21 cellular contexts compared by ENCODE assay signal in the genomic region with DNA sequence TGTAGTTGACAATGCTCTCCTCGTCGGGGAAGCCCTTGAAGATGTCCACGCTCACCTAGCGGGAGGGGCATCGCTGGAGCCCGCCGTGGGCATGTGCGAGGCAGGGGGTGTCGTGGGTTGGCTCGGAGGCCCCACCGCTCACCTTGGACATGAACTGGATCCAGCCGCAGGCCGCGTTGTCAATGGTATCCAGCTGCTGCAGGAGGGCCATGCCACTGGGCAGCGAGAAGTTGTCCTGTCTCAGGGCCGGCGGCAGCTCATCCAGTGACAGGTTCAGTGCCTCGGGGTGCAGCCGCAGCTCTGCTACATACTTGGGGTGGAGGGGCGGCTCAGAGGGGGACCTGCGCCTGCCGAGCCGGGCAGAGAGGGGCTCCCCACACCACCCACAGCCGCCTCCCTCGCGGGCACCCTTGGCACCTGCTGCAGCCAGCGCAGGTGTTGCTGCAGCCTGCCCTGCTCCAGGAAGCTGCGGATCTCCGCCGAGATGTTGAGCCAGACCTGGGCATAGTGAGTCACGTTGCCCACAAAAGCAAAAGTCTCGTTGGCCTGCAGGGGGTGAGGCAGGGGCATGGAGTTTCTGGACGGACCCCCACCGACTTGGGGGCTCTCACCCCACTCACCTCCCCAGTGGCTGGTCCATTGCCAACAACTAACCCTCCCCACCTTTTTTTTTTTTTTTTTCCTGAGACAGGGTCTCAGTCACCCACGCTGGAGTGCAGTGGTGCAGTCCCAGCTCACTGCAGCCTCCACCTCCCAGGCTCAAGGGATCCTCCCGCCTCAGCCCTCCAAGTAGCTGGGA. TPM values are rescaled to one million over a fixed set of nuclear protein-coding genes. Genes with fewer than 3 reads are reported as not detected.
DNase-seq lines count a peak whose midpoint lies in the region; ATAC-seq and TF ChIP-seq lines count a peak whose summit lies in the region.
"Had no signal": no experiment of that assay in that cellular context is flagged by ENCODE, and none has a peak within 500 bp of the region (broad histone marks: within the 10 kb centered on the region; RNA-seq: fewer than 3 reads in every experiment).

No MANE protein-coding gene starts in this region.

- H3K23ac ChIP-seq in IMR-90 (ENCODE audit: low read depth, low read length) = no peak overlapping the region

- H2BK20ac ChIP-seq in IMR-90 (ENCODE audit: low read depth, low read length) = no peak overlapping the region

- no peak overlapping the region for H4K91ac ChIP-seq in IMR-90 (ENCODE audit: insufficient read depth, low read depth, low read length)

- H3K9ac ChIP-seq in IMR-90 (ENCODE audit: low read depth, low read length) = no peak overlapping the region
- H3K9ac ChIP-seq: BLaER1 treated with 17β-estradiol and CSF1 and Interleukin-3, amounts not matched to agents 10 nM and 100 nM had no signal

- H3K56ac ChIP-seq in IMR-90 (ENCODE audit: extremely low read depth, insufficient read depth, low read length) = no peak overlapping the region

- no peak overlapping the region for H3K4me3 ChIP-seq in IMR-90 (ENCODE audit: insufficient read depth, low read depth, low read length)
- H3K4me3 ChIP-seq: BLaER1 treated with 17β-estradiol and CSF1 and Interleukin-3, amounts not matched to agents 10 nM and 100 nM had no signal

- H3K27ac Mint-ChIP-seq in activated T-helper 1 cell treated with anti-CD3 and anti-CD28 coated beads, Interleukin-12 subunit alpha, Interleukin-12 subunit beta, Interleukin-2, Interleukin-4 antibody, amounts not matched to agents 30 ng/mL and 10 ng/mL and 1 ng/mL, durations not matched to agents 14 hours and 24 hours and 36 hours = peak overlapping the region; percentile 53
- H3K27ac Mint-ChIP-seq in activated CD8-positive, alpha-beta T cell treated with anti-CD3 and anti-CD28 coated beads for 36 hours = no peak overlapping the region
- H3K27ac Mint-ChIP-seq: B cell had no signal

- no peak overlapping the region for H4K8ac ChIP-seq in IMR-90 (ENCODE audit: low read depth in 2 of 2, low read length in 2 of 2)

- no peaks in the 10 kb centered on the region for H3K36me3 Mint-ChIP-seq in activated T-helper 1 cell treated with anti-CD3 and anti-CD28 coated beads, Interleukin-12 subunit alpha, Interleukin-12 subunit beta, Interleukin-2, Interleukin-4 antibody, amounts not matched to agents 30 ng/mL and 10 ng/mL and 1 ng/mL, durations not matched to agents 14 hours and 24 hours and 36 hours (ENCODE audit: low read depth)
- H3K36me3 Mint-ChIP-seq in activated CD8-positive, alpha-beta T cell treated with anti-CD3 and anti-CD28 coated beads for 36 hours (ENCODE audit: low read depth) = no peaks in the 10 kb centered on the region

- H2AFZ ChIP-seq in IMR-90 (replicated peaks; ENCODE audit: low read length, poor library complexity) = peak overlapping the region; percentile 21

- no peaks in the 10 kb centered on the region for H3K9me3 Mint-ChIP-seq in activated T-helper 1 cell treated with anti-CD3 and anti-CD28 coated beads, Interleukin-12 subunit alpha, Interleukin-12 subunit beta, Interleukin-2, Interleukin-4 antibody, amounts not matched to agents 30 ng/mL and 10 ng/mL and 1 ng/mL, durations not matched to agents 14 hours and 24 hours and 36 hours
- H3K9me3 Mint-ChIP-seq in activated CD8-positive, alpha-beta T cell treated with anti-CD3 and anti-CD28 coated beads for 36 hours = no peaks in the 10 kb centered on the region

- H2BK15ac ChIP-seq in IMR-90 (ENCODE audit: low read depth, low read length) = no peak overlapping the region

- no peaks in the 10 kb centered on the region for H3K9me3 ChIP-seq in IMR-90 (ENCODE audit: control insufficient read depth, insufficient read depth, low read length)
- H3K9me3 ChIP-seq: BLaER1 treated with 17β-estradiol and CSF1 and Interleukin-3, amounts not matched to agents 10 nM and 100 nM had no signal

- no peak overlapping the region for H4K5ac ChIP-seq in IMR-90 (ENCODE audit: low read depth, low read length)

- 89% methylated on average over 10 of the region's 36 CpGs; no CpG with 5 or more reads in 1 of the 2 experiments for WGBS in IMR-90 (ENCODE audit: extremely low coverage in 2 of 2, insufficient read length in 1 of 2), 2 experiments

- TF ChIP-seq CTCF in IMR-90 (conservative IDR thresholded peaks at IDR 0.05; ENCODE audit: low read depth, low read length) = no peak
- no peak for TF ChIP-seq CTCF in activated CD8-positive, alpha-beta T cell treated with anti-CD3 and anti-CD28 coated beads for 36 hours (IDR thresholded peaks at IDR 0.05)

- no peak overlapping the region for H3K4ac ChIP-seq in IMR-90 (ENCODE audit: low read depth, low read length)

- no peak overlapping the region for H2AK5ac ChIP-seq in IMR-90 (ENCODE audit: low read depth, low read length)

- in situ Hi-C loops in IMR-90 (cut with MboI; ENCODE audit: low sequenced_read_pairs) = no loop called here

- H3K9me1 ChIP-seq in IMR-90 (ENCODE audit: insufficient read depth, low read length) = no peaks in the 10 kb centered on the region

- dilution Hi-C loops in IMR-90 (cut with HindIII; ENCODE audit: low sequenced_read_pairs, unreplicated experiment) = no loop called here

- H3K18ac ChIP-seq in IMR-90 (ENCODE audit: low read depth, low read length) = no peak overlapping the region

- BruUV-seq in IMR-90 (replicated peaks; lab: Mats Ljungman, UMichigan) = no TSS peak

- H3K14ac ChIP-seq in IMR-90 (replicated peaks; ENCODE audit: low read depth, low read length) = no peak overlapping the region

- no peaks in the 10 kb centered on the region for H3K27me3 ChIP-seq in IMR-90 (ENCODE audit: control insufficient read depth, insufficient read depth, low read length)
- H3K27me3 ChIP-seq: BLaER1 treated with 17β-estradiol and CSF1 and Interleukin-3, amounts not matched to agents 10 nM and 100 nM had no signal

- no peak overlapping the region for H2AK9ac ChIP-seq in IMR-90 (replicated peaks; ENCODE audit: low read depth, low read length, poor library complexity)

- H3K27me3 Mint-ChIP-seq in activated T-helper 1 cell treated with anti-CD3 and anti-CD28 coated beads, Interleukin-12 subunit alpha, Interleukin-12 subunit beta, Interleukin-2, Interleukin-4 antibody, amounts not matched to agents 30 ng/mL and 10 ng/mL and 1 ng/mL, durations not matched to agents 14 hours and 24 hours and 36 hours (ENCODE audit: insufficient read depth) = no peaks in the 10 kb centered on the region
- H3K27me3 Mint-ChIP-seq in activated CD8-positive, alpha-beta T cell treated with anti-CD3 and anti-CD28 coated beads for 36 hours = no peaks in the 10 kb centered on the region
- H3K27me3 Mint-ChIP-seq: B cell; CD4-positive, alpha-beta memory T cell had no signal

- TF ChIP-seq RAD21 in IMR-90 (IDR thresholded peaks at IDR 0.05; ENCODE audit: low read length) = no peak

- H4K20me1 ChIP-seq in IMR-90 (ENCODE audit: insufficient read depth, low read length) = no peaks in the 10 kb centered on the region; the same call in 1 of the 2 replicates

- no peaks in the 10 kb centered on the region for H3K4me1 Mint-ChIP-seq in activated T-helper 1 cell treated with anti-CD3 and anti-CD28 coated beads, Interleukin-12 subunit alpha, Interleukin-12 subunit beta, Interleukin-2, Interleukin-4 antibody, amounts not matched to agents 30 ng/mL and 10 ng/mL and 1 ng/mL, durations not matched to agents 14 hours and 24 hours and 36 hours (ENCODE audit: low read depth)
- no peaks in the 10 kb centered on the region for H3K4me1 Mint-ChIP-seq in activated CD8-positive, alpha-beta T cell treated with anti-CD3 and anti-CD28 coated beads for 36 hours (ENCODE audit: low read depth)
- H3K4me1 Mint-ChIP-seq: B cell had no signal

- ATAC-seq in IMR-90 (ENCODE audit: low read depth) (no peak), esophagus mucosa (peak; percentile 17)
- no peak for ATAC-seq in activated CD8-positive, alpha-beta T cell treated with anti-CD3 and anti-CD28 coated beads for 36 hours

- H2BK5ac ChIP-seq in IMR-90 (ENCODE audit: low read depth, low read length, poor library complexity, severe bottlenecking) = no peak overlapping the region

- H2BK120ac ChIP-seq in IMR-90 (ENCODE audit: low read depth, low read length) = no peak overlapping the region

- CTCF ChIA-PET in IMR-90 (lab: Yijun Ruan, JAX) = no interaction called here
- CTCF ChIA-PET in activated CD8-positive, alpha-beta T cell treated with anti-CD3 and anti-CD28 coated beads for 36 hours (lab: Charles Lee) = interaction anchor here (0.7 to 1.2 kb wide), 2 partner anchors 16 to 49 kb away, joined by 3 to 6 read pairs; no protein-coding TSS in a partner anchor

- H3K4me2 ChIP-seq in IMR-90 (ENCODE audit: low read depth, low read length) = no peak overlapping the region

- intact Hi-C loops in IMR-90 (cut with micrococcal nuclease) = no loop called here
- intact Hi-C loops in activated T-helper 1 cell treated with anti-CD3 and anti-CD28 coated beads, Interleukin-12 subunit alpha, Interleukin-12 subunit beta, Interleukin-2, Interleukin-4 antibody, amounts not matched to agents 30 ng/mL and 10 ng/mL and 1 ng/mL, durations not matched to agents 14 hours and 24 hours and 36 hours (cut with micrococcal nuclease) = no loop called here
- intact Hi-C loops in activated CD8-positive, alpha-beta T cell treated with anti-CD3 and anti-CD28 coated beads for 36 hours (cut with micrococcal nuclease) = no loop called here

- no peak overlapping the region for H3K4me3 Mint-ChIP-seq in activated T-helper 1 cell treated with anti-CD3 and anti-CD28 coated beads, Interleukin-12 subunit alpha, Interleukin-12 subunit beta, Interleukin-2, Interleukin-4 antibody, amounts not matched to agents 30 ng/mL and 10 ng/mL and 1 ng/mL, durations not matched to agents 14 hours and 24 hours and 36 hours
- H3K4me3 Mint-ChIP-seq in activated CD8-positive, alpha-beta T cell treated with anti-CD3 and anti-CD28 coated beads for 36 hours = no peak overlapping the region
- H3K4me3 Mint-ChIP-seq: B cell; CD4-positive, alpha-beta memory T cell had no signal

- DNase-seq in IMR-90 (no peak), occipital lobe (lab: John Stamatoyannopoulos, UW) (no peak), SHP77 treated with DMSO at 0.1 percent for 48 hours (lab: John Stamatoyannopoulos, UW) (no peak), NCI-H146 treated with DMSO at 0.1 percent for 48 hours (lab: John Stamatoyannopoulos, UW; ENCODE audit: unreplicated experiment) (no peak)
- no peak for DNase-seq in activated T-helper 1 cell treated with anti-CD3 and anti-CD28 coated beads, Interleukin-12 subunit alpha, Interleukin-12 subunit beta, Interleukin-2, Interleukin-4 antibody, amounts not matched to agents 30 ng/mL and 10 ng/mL and 1 ng/mL, durations not matched to agents 14 hours and 24 hours and 36 hours (ENCODE audit: low spot score)
- no peak for DNase-seq in activated CD8-positive, alpha-beta T cell treated with anti-CD3 and anti-CD28 coated beads for 36 hours
- DNase-seq: Calu3; CD4-positive, alpha-beta memory T cell; COR-L47; DMS53; DMS79 treated with DMSO at 0.1 percent for 48 hours; GF-D8; GOT3; HCEC 1CT had no signal

- no peak overlapping the region for H3K27ac ChIP-seq in IMR-90 (ENCODE audit: insufficient read depth, low read length)
- H3K27ac ChIP-seq: BLaER1 treated with 17β-estradiol and CSF1 and Interleukin-3, amounts not matched to agents 10 nM and 100 nM had no signal

- H3K79me1 ChIP-seq in IMR-90 (ENCODE audit: low read depth in 1 of 2, low read length in 2 of 2) = no peaks in the 10 kb centered on the region

- POLR2A ChIA-PET in IMR-90 (lab: Charles Lee; ENCODE audit: unreplicated experiment) = no interaction called here
- POLR2A ChIA-PET in activated CD8-positive, alpha-beta T cell treated with anti-CD3 and anti-CD28 coated beads for 36 hours (lab: Charles Lee) = interaction anchor here (1.1 kb wide), 1 partner anchor 26 kb away, joined by 3 read pairs; no protein-coding TSS in a partner anchor

- no peaks in the 10 kb centered on the region for H3K4me1 ChIP-seq in IMR-90 (ENCODE audit: control insufficient read depth, insufficient read depth, low read length)

- TF ChIP-seq POLR2A in IMR-90 (IDR thresholded peaks at IDR 0.05; ENCODE audit: low read depth, low read length) = no peak

- peaks cover 30% of the 10 kb centered on the region; the same call in 1 of the 2 replicates for H3K36me3 ChIP-seq in IMR-90 (ENCODE audit: control insufficient read depth, insufficient read depth, low read length)

RNA-seq across cellular contexts. Expression of a gene that starts 9.1 kb away (rescaled TPM):
- total RNA-seq in IMR-90 (2012; rRNA removed) (3.8 and 4.4 TPM in 2 replicates), esophagus mucosa (2.0 TPM), occipital lobe (20.9 TPM)
- 46.0 and 52.3 TPM in 2 replicates for polyA plus RNA-seq in IMR-90 (2012; rRNA removed)
- 11.9 and 56.9 TPM in 2 replicates for polyA plus RNA-seq in IMR-90 (2012; cell fraction: cytosol; rRNA removed)
- polyA plus RNA-seq in IMR-90 (2012; cell fraction: nucleus; rRNA removed; ENCODE audit: low replicate concordance) = 194 and 536 TPM in 2 replicates
- 25.7 and 26.9 TPM in 2 replicates for total RNA-seq in activated T-helper 1 cell treated with anti-CD3 and anti-CD28 coated beads, Interleukin-12 subunit alpha, Interleukin-12 subunit beta, Interleukin-2, Interleukin-4 antibody, amounts not matched to agents 30 ng/mL and 10 ng/mL and 1 ng/mL, durations not matched to agents 14 hours and 24 hours and 36 hours
- total RNA-seq in activated CD8-positive, alpha-beta T cell treated with anti-CD3 and anti-CD28 coated beads for 36 hours = 10 to 100 TPM; 11.8 to 16.2 TPM

RNA-seq across cellular contexts. Expression of a gene that starts 12.9 kb away (rescaled TPM):
- total RNA-seq in IMR-90 (2012; rRNA removed) (not detected in 2 replicates), esophagus mucosa (0.12 TPM), occipital lobe (not detected)
- not detected in 2 replicates for polyA plus RNA-seq in IMR-90 (2012; rRNA removed)
- not detected in 2 replicates for polyA plus RNA-seq in IMR-90 (2012; cell fraction: cytosol; rRNA removed)
- polyA plus RNA-seq in IMR-90 (2012; cell fraction: nucleus; rRNA removed; ENCODE audit: low replicate concordance) = 0.02 and 0.03 TPM in 2 replicates
- 0.16 and 0.22 TPM in 2 replicates for total RNA-seq in activated T-helper 1 cell treated with anti-CD3 and anti-CD28 coated beads, Interleukin-12 subunit alpha, Interleukin-12 subunit beta, Interleukin-2, Interleukin-4 antibody, amounts not matched to agents 30 ng/mL and 10 ng/mL and 1 ng/mL, durations not matched to agents 14 hours and 24 hours and 36 hours
- under 1 TPM in 1 of 2 experiments, not detected in 1; 0.09 TPM for total RNA-seq in activated CD8-positive, alpha-beta T cell treated with anti-CD3 and anti-CD28 coated beads for 36 hours
- total RNA-seq: Calu3, Daoy, G401, H7 had no signal
- polyA plus RNA-seq: AG04450 had no signal

RNA-seq across cellular contexts. Expression of a gene that starts 22.6 kb away (rescaled TPM):
- total RNA-seq in IMR-90 (2012; rRNA removed) (0.18 and 0.28 TPM in 2 replicates), esophagus mucosa (154 TPM), occipital lobe (0.31 TPM)
- 1.7 and 2.1 TPM in 2 replicates for polyA plus RNA-seq in IMR-90 (2012; rRNA removed)
- polyA plus RNA-seq in IMR-90 (2012; cell fraction: cytosol; rRNA removed) = 2.7 and 3.4 TPM in 2 replicates
- polyA plus RNA-seq in IMR-90 (2012; cell fraction: nucleus; rRNA removed; ENCODE audit: low replicate concordance) = 0.87 and 4.1 TPM in 2 replicates
- total RNA-seq in activated T-helper 1 cell treated with anti-CD3 and anti-CD28 coated beads, Interleukin-12 subunit alpha, Interleukin-12 subunit beta, Interleukin-2, Interleukin-4 antibody, amounts not matched to agents 30 ng/mL and 10 ng/mL and 1 ng/mL, durations not matched to agents 14 hours and 24 hours and 36 hours = not detected in 2 replicates
- not detected for total RNA-seq in activated CD8-positive, alpha-beta T cell treated with anti-CD3 and anti-CD28 coated beads for 36 hours
- total RNA-seq: H7 had no signal

RNA-seq across cellular contexts. Expression of a gene that starts 26.7 kb away (rescaled TPM):
- total RNA-seq in IMR-90 (2012; rRNA removed) = 4.4 and 5.7 TPM in 2 replicates
- 24.6 and 30.2 TPM in 2 replicates for polyA plus RNA-seq in IMR-90 (2012; rRNA removed)
- 19.0 and 28.4 TPM in 2 replicates for polyA plus RNA-seq in IMR-90 (2012; cell fraction: cytosol; rRNA removed)
- polyA plus RNA-seq in IMR-90 (2012; cell fraction: nucleus; rRNA removed; ENCODE audit: low replicate concordance) = 79.5 and 226 TPM in 2 replicates
- total RNA-seq in activated T-helper 1 cell treated with anti-CD3 and anti-CD28 coated beads, Interleukin-12 subunit alpha, Interleukin-12 subunit beta, Interleukin-2, Interleukin-4 antibody, amounts not matched to agents 30 ng/mL and 10 ng/mL and 1 ng/mL, durations not matched to agents 14 hours and 24 hours and 36 hours = 79.4 and 84.5 TPM in 2 replicates
- 33.1 TPM for total RNA-seq in esophagus mucosa
- total RNA-seq in occipital lobe = 13.6 TPM
- 10 to 100 TPM; 60.5 to 61.8 TPM for total RNA-seq in activated CD8-positive, alpha-beta T cell treated with anti-CD3 and anti-CD28 coated beads for 36 hours

RNA-seq across cellular contexts. Expression of a gene that starts 27.0 kb away (rescaled TPM):
- total RNA-seq in IMR-90 (2012; rRNA removed) = 2.7 and 2.8 TPM in 2 replicates
- 58.1 and 74.0 TPM in 2 replicates for polyA plus RNA-seq in IMR-90 (2012; rRNA removed)
- polyA plus RNA-seq in IMR-90 (2012; cell fraction: cytosol; rRNA removed) = 57.6 and 91.2 TPM in 2 replicates
- polyA plus RNA-seq in IMR-90 (2012; cell fraction: nucleus; rRNA removed; ENCODE audit: low replicate concordance) = 327 and 712 TPM in 2 replicates
- 78.2 and 80.1 TPM in 2 replicates for total RNA-seq in activated T-helper 1 cell treated with anti-CD3 and anti-CD28 coated beads, Interleukin-12 subunit alpha, Interleukin-12 subunit beta, Interleukin-2, Interleukin-4 antibody, amounts not matched to agents 30 ng/mL and 10 ng/mL and 1 ng/mL, durations not matched to agents 14 hours and 24 hours and 36 hours
- 26.6 TPM for total RNA-seq in esophagus mucosa
- 15.3 TPM for total RNA-seq in occipital lobe
- total RNA-seq in activated CD8-positive, alpha-beta T cell treated with anti-CD3 and anti-CD28 coated beads for 36 hours = 10 to 100 TPM; 18.2 to 21.2 TPM

Comparison
In these comparisons a context has a peak if more than half of its experiments do, and no peak if none do; other contexts are left out.
1. RNA of a gene that starts 22.6 kb away (total RNA-seq): 154 TPM in esophagus mucosa (single experiment); 0.31 TPM in occipital lobe (single experiment), 0.18 to 0.28 TPM in IMR-90, not detected in activated CD8-positive, alpha-beta T cell treated with anti-CD3 and anti-CD28 coated beads for 36 hours and not detected in activated T-helper 1 cell treated with anti-CD3 and anti-CD28 coated beads, Interleukin-12 subunit alpha, Interleukin-12 subunit beta, Interleukin-2, Interleukin-4 antibody, amounts not matched to agents 30 ng/mL and 10 ng/mL and 1 ng/mL, durations not matched to agents 14 hours and 24 hours and 36 hours; every median in the first group is over 100 times any median in the second.